13 cellular contexts compared by ENCODE assay signal in genomic region chr4:1403591-1404572, GRCh38. TPM values are rescaled to one million over a fixed set of nuclear protein-coding genes. Genes with fewer than 3 reads are reported as not detected.
DNase-seq lines count a peak whose midpoint lies in the region; TF ChIP-seq lines count a peak whose summit lies in the region.
"Had no signal": no experiment of that assay in that cellular context is flagged by ENCODE, and none has a peak within 500 bp of the region (broad histone marks: within the 10 kb centered on the region; RNA-seq: fewer than 3 reads in every experiment).

No MANE protein-coding gene starts in this region.

- peaks cover 99% of the 10 kb centered on the region for H3K27me3 ChIP-seq in HUES6 (ENCODE audit: control insufficient read depth, insufficient read depth, low read length)
- H3K27me3 ChIP-seq in endodermal cell (ENCODE audit: control insufficient read depth, insufficient read depth, low read length, poor library complexity, severe bottlenecking) = peaks cover 100% of the 10 kb centered on the region

- no peak overlapping the region for H3K4me3 Mint-ChIP-seq in activated CD4-positive, alpha-beta T cell treated with anti-CD3 and anti-CD28 coated beads, Interleukin-2, amount 10 ng/mL, durations not matched to agents 24 days and 14 days
- H3K4me3 Mint-ChIP-seq in endodermal cell = no peak overlapping the region

- intact Hi-C loops in activated CD4-positive, alpha-beta T cell treated with anti-CD3 and anti-CD28 coated beads, Interleukin-2, amount 10 ng/mL, durations not matched to agents 24 days and 14 days (cut with micrococcal nuclease) = loop anchor here (10.0 kb wide), 1 partner anchor 829 kb away; the partner anchor contains the start of gene TMEM271

- H3K4me3 ChIP-seq in HUES6 (ENCODE audit: low read depth, low read length) (peak overlapping the region; percentile 45), endodermal cell (ENCODE audit: low read length) (no peak overlapping the region)

- peaks cover 3% of the 10 kb centered on the region for H3K9me3 Mint-ChIP-seq in activated CD4-positive, alpha-beta T cell treated with anti-CD3 and anti-CD28 coated beads, Interleukin-2, amount 10 ng/mL, durations not matched to agents 24 days and 14 days
- peaks cover 17% of the 10 kb centered on the region for H3K9me3 Mint-ChIP-seq in endodermal cell

- H3K27ac Mint-ChIP-seq in activated CD4-positive, alpha-beta T cell treated with anti-CD3 and anti-CD28 coated beads, Interleukin-2, amount 10 ng/mL, durations not matched to agents 24 days and 14 days = peak overlapping the region; percentile 20
- no peak overlapping the region for H3K27ac Mint-ChIP-seq in endodermal cell

- H3K36me3 ChIP-seq in HUES6 (ENCODE audit: control insufficient read depth, insufficient read depth, low read length) = no peaks in the 10 kb centered on the region
- H3K36me3 ChIP-seq in endodermal cell (ENCODE audit: control insufficient read depth, insufficient read depth, low read length) = no peaks in the 10 kb centered on the region

- H3K27ac ChIP-seq in HUES6 (ENCODE audit: low read depth, low read length) (no peak overlapping the region), endodermal cell (ENCODE audit: low read depth, low read length) (no peak overlapping the region)

- H3K4me1 Mint-ChIP-seq in activated CD4-positive, alpha-beta T cell treated with anti-CD3 and anti-CD28 coated beads, Interleukin-2, amount 10 ng/mL, durations not matched to agents 24 days and 14 days = peaks cover 6% of the 10 kb centered on the region
- no peaks in the 10 kb centered on the region for H3K4me1 Mint-ChIP-seq in endodermal cell

- H3K9ac ChIP-seq in HUES6 (ENCODE audit: low read length) (no peak overlapping the region), endodermal cell (ENCODE audit: extremely low read depth, low read length, poor library complexity, severe bottlenecking) (no peak overlapping the region)

- TF ChIP-seq CTCF in endodermal cell (conservative IDR thresholded peaks at IDR 0.05) = no peak

- H3K9me3 ChIP-seq in HUES6 (ENCODE audit: control insufficient read depth, insufficient read depth, low read depth, low read length) = peaks cover 3% of the 10 kb centered on the region; the same call in 1 of the 2 replicates
- H3K9me3 ChIP-seq in endodermal cell (ENCODE audit: control insufficient read depth, low read length) = no peaks in the 10 kb centered on the region

- H3K4me1 ChIP-seq in HUES6 (ENCODE audit: control insufficient read depth, insufficient read depth, low read length) = no peaks in the 10 kb centered on the region
- H3K4me1 ChIP-seq in endodermal cell (ENCODE audit: control insufficient read depth, insufficient read depth, low read length) = no peaks in the 10 kb centered on the region

- peaks cover 9% of the 10 kb centered on the region for H3K36me3 Mint-ChIP-seq in activated CD4-positive, alpha-beta T cell treated with anti-CD3 and anti-CD28 coated beads, Interleukin-2, amount 10 ng/mL, durations not matched to agents 24 days and 14 days (ENCODE audit: low read depth)
- no peaks in the 10 kb centered on the region for H3K36me3 Mint-ChIP-seq in endodermal cell (ENCODE audit: low read depth)

- DNase-seq in activated CD4-positive, alpha-beta T cell treated with anti-CD3 and anti-CD28 coated beads, Interleukin-2, amount 10 ng/mL, durations not matched to agents 24 days and 14 days = peak; percentile 56
- no peak for DNase-seq in activated CD4-positive, alpha-beta T cell treated with anti-CD3 and anti-CD28 coated beads, Interleukin-2, amount 50 U/mL, for 4 hours
- peak; percentile 65 for DNase-seq in endodermal cell
- DNase-seq in retina = peak; percentile 43
- no peak for DNase-seq in SIG-M5 treated with dmso at 0.1 percent for 504 hours (lab: John Stamatoyannopoulos, UW; ENCODE audit: unreplicated experiment)
- DNase-seq in stimulated activated CD4-positive, alpha-beta T cell treated with anti-CD3 and anti-CD28 coated beads, Interleukin-2, amount 100 ng/mL, for 48 hours = no peak
- no peak for DNase-seq in stimulated activated naive CD4-positive, alpha-beta T cell treated with Interleukin-2 at 50 U/mL for 16 hours (lab: John Stamatoyannopoulos, UW)
- DNase-seq: amniotic stem cell, DND-41, NCI-H510A had no signal

- 6 to 9% methylated on average over 49 to 107 of the region's 107 CpGs for WGBS in endodermal cell (ENCODE audit: insufficient coverage in 1 of 2, insufficient read length in 1 of 2), 2 experiments

- peaks cover 30% of the 10 kb centered on the region for H3K27me3 Mint-ChIP-seq in activated CD4-positive, alpha-beta T cell treated with anti-CD3 and anti-CD28 coated beads, Interleukin-2, amount 10 ng/mL, durations not matched to agents 24 days and 14 days
- H3K27me3 Mint-ChIP-seq in endodermal cell (ENCODE audit: insufficient read depth) = peaks cover 78% of the 10 kb centered on the region

RNA-seq across cellular contexts. Expression of gene NKX1-1, which starts 2.4 kb away (rescaled TPM):
- total RNA-seq in activated CD4-positive, alpha-beta T cell treated with anti-CD3 and anti-CD28 coated beads, Interleukin-2, amount 10 ng/mL, durations not matched to agents 24 days and 14 days = not detected in 2 replicates
- total RNA-seq in endodermal cell = not detected
- 0.18 TPM for polyA plus RNA-seq in endodermal cell (2013, experiment 1 of 2)
- not detected for polyA plus RNA-seq in endodermal cell (2013, experiment 2 of 2)
- total RNA-seq: glomerular endothelial cell had no signal
- polyA plus RNA-seq: thymus had no signal

RNA-seq across cellular contexts. Expression of gene UVSSA, which starts 56.9 kb away (rescaled TPM):
- 28.3 and 28.4 TPM in 2 replicates for total RNA-seq in activated CD4-positive, alpha-beta T cell treated with anti-CD3 and anti-CD28 coated beads, Interleukin-2, amount 10 ng/mL, durations not matched to agents 24 days and 14 days
- total RNA-seq in endodermal cell = 10 to 100 TPM; 50.4 to 61.6 TPM
- polyA plus RNA-seq in endodermal cell (2013, experiment 1 of 2) = 19.2 TPM
- polyA plus RNA-seq in endodermal cell (2013, experiment 2 of 2) = 17.1 TPM

Comparison
In these comparisons a context has a peak if more than half of its experiments do, and no peak if none do; other contexts are left out.
1. DNase-seq: peak in activated CD4-positive, alpha-beta T cell treated with anti-CD3 and anti-CD28 coated beads, Interleukin-2, amount 10 ng/mL, durations not matched to agents 24 days and 14 days (single experiment), endodermal cell (single experiment) and retina (single experiment); none in activated CD4-positive, alpha-beta T cell treated with anti-CD3 and anti-CD28 coated beads, Interleukin-2, amount 50 U/mL, for 4 hours (0 of 2), SIG-M5 treated with dmso at 0.1 percent for 504 hours (single experiment), stimulated activated CD4-positive, alpha-beta T cell treated with anti-CD3 and anti-CD28 coated beads, Interleukin-2, amount 100 ng/mL, for 48 hours (0 of 2) and stimulated activated naive CD4-positive, alpha-beta T cell treated with Interleukin-2 at 50 U/mL for 16 hours (single experiment).